In the genomic region with DNA sequence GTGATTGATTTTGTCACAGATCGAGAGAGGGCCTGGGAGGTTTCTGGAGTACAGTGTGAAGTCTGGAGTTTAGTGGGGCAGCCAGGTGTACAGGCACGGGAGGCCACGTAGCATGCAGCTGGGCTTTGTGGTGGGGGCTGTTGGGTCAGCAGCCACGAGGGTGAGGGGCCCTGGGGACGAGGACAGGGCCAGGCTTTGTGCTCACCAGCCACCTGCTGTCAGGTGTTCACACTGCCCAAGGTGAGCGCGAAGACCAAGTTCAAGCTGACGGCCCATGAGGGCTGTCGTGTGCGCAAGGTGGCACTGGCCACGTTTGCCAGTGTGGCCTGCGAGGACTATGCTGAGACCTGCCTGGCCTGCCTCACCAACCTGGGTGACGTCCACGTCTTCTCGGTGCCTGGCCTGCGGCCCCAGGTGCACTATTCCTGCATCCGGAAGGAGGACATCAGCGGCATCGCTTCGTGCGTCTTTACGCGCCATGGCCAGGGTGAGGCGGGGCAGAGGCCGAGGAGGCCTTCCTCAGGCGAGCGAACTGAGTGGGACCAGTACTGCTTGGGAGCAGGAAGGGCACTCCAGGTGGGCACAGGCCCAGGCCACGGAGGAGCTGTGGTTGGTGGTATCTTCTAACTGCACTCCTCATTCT, we compare ENCODE assay signal across 24 cellular contexts. TPM values are rescaled to one million over a fixed set of nuclear protein-coding genes. Genes with fewer than 3 reads are reported as not detected.
A peak's percentile ranks its signal among the peaks of the same experiment; 100 is the strongest.
DNase-seq lines count a peak whose midpoint lies in the region; ATAC-seq and TF ChIP-seq lines count a peak whose summit lies in the region.
"Had no signal": no experiment of that assay in that cellular context is flagged by ENCODE, and none has a peak within 500 bp of the region (broad histone marks: within the 10 kb centered on the region; RNA-seq: fewer than 3 reads in every experiment).

No MANE protein-coding gene starts in this region.

- H2AK5ac ChIP-seq in H9 (ENCODE audit: insufficient read length, low read length) (no peak overlapping the region), neuronal stem cell (ENCODE audit: low read depth, low read length) (no peak overlapping the region)

- H4K91ac ChIP-seq in H9 (ENCODE audit: insufficient read length, low read depth, low read length) (no peak overlapping the region), neuronal stem cell (ENCODE audit: low read depth, low read length, poor library complexity) (no peak overlapping the region)

- TF ChIP-seq CTCF in SK-N-SH (IDR thresholded peaks at IDR 0.05) (no peak), H9 (conservative IDR thresholded peaks at IDR 0.05) (peak; percentile 25; the same call in 1 of the 3 replicates), WTC11 (IDR thresholded peaks at IDR 0.05) (no peak), GM10248 (IDR thresholded peaks at IDR 0.05; ENCODE audit: control extremely low read depth, extremely low read depth, low read depth, missing control alignments) (no peak)

- H3K9me2 ChIP-seq in SK-N-SH = no peaks in the 10 kb centered on the region

- peaks cover 12 to 48% of the 10 kb centered on the region in 2 experiments for H3K36me3 ChIP-seq in SK-N-SH (replicated peaks in 1 of 2; ENCODE audit: control insufficient read depth in 1 of 2, insufficient read depth in 2 of 2, low read length in 1 of 2)
- peaks cover 81 to 92% of the 10 kb centered on the region in 2 donors for H3K36me3 ChIP-seq in neuronal stem cell (replicated peaks in 1 of 2; ENCODE audit: control insufficient read depth in 2 of 2, insufficient read depth in 2 of 2, low read length in 2 of 2)

- H3K4me3 ChIP-seq in SK-N-SH (ENCODE audit: low read depth in 2 of 2, low read length in 1 of 2) (no peak overlapping the region), neuronal stem cell (ENCODE audit: low read length in 2 of 2) (peak overlapping the region in 1 of 2 donors; percentile 52)
- H3K4me3 ChIP-seq: SJSA1 had no signal

- no peak overlapping the region for H3K4ac ChIP-seq in H9 (ENCODE audit: low read depth, low read length)
- no peak overlapping the region for H3K4ac ChIP-seq in neuronal stem cell (ENCODE audit: low read length)

- no peaks in the 10 kb centered on the region for H3K4me1 ChIP-seq in SK-N-SH (ENCODE audit: control insufficient read depth in 1 of 2, insufficient read depth in 2 of 2, low read depth in 1 of 2, low read length in 1 of 2)
- H3K4me1 ChIP-seq in H9 (ENCODE audit: insufficient read depth, low read length) = no peaks in the 10 kb centered on the region
- no peaks in the 10 kb centered on the region for H3K4me1 ChIP-seq in neuronal stem cell (ENCODE audit: control insufficient read depth in 2 of 2, insufficient read depth in 1 of 2, low read depth in 1 of 2, low read length in 2 of 2)

- H2BK5ac ChIP-seq in H9 (ENCODE audit: insufficient read length, low read length) (no peak overlapping the region), neuronal stem cell (ENCODE audit: low read length) (peak overlapping the region; percentile 24)

- H3K27ac Mint-ChIP-seq in H9 (peak overlapping the region in 1 of 3 experiments; percentile 44; a peak in 1 of 7 replicates), WTC11 (no peak overlapping the region)
- H3K27ac Mint-ChIP-seq: CD8-positive, alpha-beta T cell; IgD-negative memory B cell had no signal

- H2BK120ac ChIP-seq in H9 (ENCODE audit: low read depth, low read length, poor library complexity, severe bottlenecking) (no peak overlapping the region), neuronal stem cell (ENCODE audit: low read depth, low read length) (no peak overlapping the region)

- no peak for TF ChIP-seq RAD21 in SK-N-SH (IDR thresholded peaks at IDR 0.05; ENCODE audit: low read length)

- H3K79me1 ChIP-seq in H9 (ENCODE audit: insufficient read depth, low read depth, low read length, poor library complexity, severe bottlenecking) = no peaks in the 10 kb centered on the region
- peaks cover 14% of the 10 kb centered on the region for H3K79me1 ChIP-seq in neuronal stem cell (ENCODE audit: low read depth, low read length)

- H2AFZ ChIP-seq in SK-N-SH (ENCODE audit: low read depth) = no peak overlapping the region
- H2AFZ ChIP-seq in H9 (ENCODE audit: low read length) = no peak overlapping the region
- no peak overlapping the region for H2AFZ ChIP-seq in neuronal stem cell (ENCODE audit: low read length)

- H3F3A ChIP-seq in SK-N-SH (replicated peaks; ENCODE audit: insufficient read depth) = no peaks in the 10 kb centered on the region

- no peak overlapping the region for H3T11ph ChIP-seq in H9 (ENCODE audit: low read length)

- H3K27ac ChIP-seq in SK-N-SH (ENCODE audit: low read depth in 2 of 2, low read length in 1 of 2) (no peak overlapping the region), H9 (ENCODE audit: insufficient read length, low read depth, low read length) (no peak overlapping the region), neuronal stem cell (replicated peaks; ENCODE audit: low read length) (no peak overlapping the region)
- H3K27ac ChIP-seq: 22Rv1, HL-60, SJSA1 had no signal

- no peak overlapping the region for H3K4me2 ChIP-seq in SK-N-SH
- no peak overlapping the region for H3K4me2 ChIP-seq in H9 (ENCODE audit: insufficient read depth, insufficient read length, low read length)
- no peak overlapping the region for H3K4me2 ChIP-seq in neuronal stem cell (ENCODE audit: insufficient read depth, low read length, poor library complexity, severe bottlenecking)

- H2BK15ac ChIP-seq in H9 (ENCODE audit: low read depth, low read length) = no peak overlapping the region
- no peak overlapping the region for H2BK15ac ChIP-seq in neuronal stem cell (ENCODE audit: low read length)

- H3K27me3 Mint-ChIP-seq in H9 (ENCODE audit: low read depth) = no peaks in the 10 kb centered on the region
- no peaks in the 10 kb centered on the region for H3K27me3 Mint-ChIP-seq in WTC11 (ENCODE audit: low read depth)
- H3K27me3 Mint-ChIP-seq: IgD-negative memory B cell had no signal

- H3K79me2 ChIP-seq in SK-N-SH (ENCODE audit: insufficient read depth) (no peaks in the 10 kb centered on the region), H9 (ENCODE audit: insufficient read depth, low read length) (no peaks in the 10 kb centered on the region)

- no peak for TF ChIP-seq EP300 in SK-N-SH (IDR thresholded peaks at IDR 0.05; ENCODE audit: borderline replicate concordance in 1 of 2, low read depth in 1 of 2, low read length in 1 of 2)

- H3K27me3 ChIP-seq in SK-N-SH (ENCODE audit: insufficient read depth) (no peaks in the 10 kb centered on the region), H9 (ENCODE audit: insufficient read depth, low read length) (no peaks in the 10 kb centered on the region), neuronal stem cell (ENCODE audit: control insufficient read depth in 3 of 3, insufficient read depth in 3 of 3, low read depth in 1 of 3, low read length in 3 of 3) (no peaks in the 10 kb centered on the region)
- H3K27me3 ChIP-seq: SJSA1 had no signal

- ATAC-seq in SK-N-SH treated with all-trans-retinoic acid at 6 μM for 48 hours (peak; percentile 5; the same call in 1 of the 3 replicates), WTC11 (peak; percentile 49)
- no peak for ATAC-seq in activated CD4-positive, CD25-positive, alpha-beta regulatory T cell treated with anti-CD3 and anti-CD28 coated beads, Interleukin-2, amount 50 U/mL, for 24 hours
- ATAC-seq: CD8-positive, alpha-beta T cell; Right ventricle myocardium inferior had no signal

- DNase-seq in SK-N-SH (no peak), H9 (peak; percentile 65), WTC11 (ENCODE audit: low spot score) (peak; percentile 39), neuronal stem cell (ENCODE audit: low spot score) (no peak), GM10248 (ENCODE audit: extremely low spot score) (no peak), NCI-H774 (lab: John Stamatoyannopoulos, UW) (no peak)
- DNase-seq: AML-193; C1 segment of cervical spinal cord; CD8-positive, alpha-beta T cell; DMS153; Karpas-422; MV-4-11; NCI-H1694; NCI-H2081 treated with DMSO at 0.1 percent for 48 hours; NCI-H2171 treated with DMSO at 0.1 percent for 48 hours; NCI-H524 treated with DMSO at 0.1 percent for 48 hours; OCI-M1 had no signal

- no peak overlapping the region for H3K9ac ChIP-seq in SK-N-SH
- no peak overlapping the region for H3K9ac ChIP-seq in H9 (ENCODE audit: extremely low read depth, insufficient read length, low read length)
- H3K9ac ChIP-seq in neuronal stem cell (ENCODE audit: low read depth, low read length, poor library complexity) = no peak overlapping the region

- no peaks in the 10 kb centered on the region for H3K9me3 ChIP-seq in SK-N-SH
- no peaks in the 10 kb centered on the region for H3K9me3 ChIP-seq in H9 (ENCODE audit: control insufficient read depth, low read depth, low read length)
- H3K9me3 ChIP-seq in neuronal stem cell (replicated peaks in 1 of 2; ENCODE audit: control insufficient read depth in 2 of 2, insufficient read depth in 1 of 2, low read depth in 1 of 2, low read length in 2 of 2) = peaks cover 0 to 3% of the 10 kb centered on the region in 2 donors
- H3K9me3 ChIP-seq: SJSA1 had no signal

- peaks cover 0 to 8% of the 10 kb centered on the region in 2 experiments; a peak in 1 of 4 replicates for H3K4me1 Mint-ChIP-seq in H9
- peaks cover 8% of the 10 kb centered on the region for H3K4me1 Mint-ChIP-seq in WTC11
- H3K4me1 Mint-ChIP-seq: IgD-negative memory B cell had no signal

- no peak overlapping the region for H3K56ac ChIP-seq in H9 (ENCODE audit: insufficient read length, low read depth, low read length)

- H3K18ac ChIP-seq in H9 (ENCODE audit: insufficient read length, low read depth, low read length) (no peak overlapping the region), neuronal stem cell (ENCODE audit: low read length) (no peak overlapping the region)

- H2BK12ac ChIP-seq in H9 (ENCODE audit: insufficient read length, low read depth, low read length) (no peak overlapping the region), neuronal stem cell (ENCODE audit: low read length) (peak overlapping the region; percentile 84)

- H2BK20ac ChIP-seq in H9 (ENCODE audit: low read depth, low read length, poor library complexity, severe bottlenecking) = no peak overlapping the region

- no peaks in the 10 kb centered on the region for H4K20me1 ChIP-seq in SK-N-SH (ENCODE audit: insufficient read depth)
- H4K20me1 ChIP-seq in H9 (ENCODE audit: control insufficient read depth, insufficient read depth, insufficient read length) = peaks cover 3% of the 10 kb centered on the region

- H3K14ac ChIP-seq in H9 (ENCODE audit: insufficient read depth, low read length) (no peak overlapping the region), neuronal stem cell (ENCODE audit: low read length) (peak overlapping the region; percentile 82)

- POLR2A ChIA-PET in SK-N-SH (lab: Yijun Ruan, JAX) (no interaction called here), WTC11 (lab: Charles Lee) (interaction anchor here (0.9 kb wide), 1 partner anchor 12 kb away, joined by 3 read pairs; no protein-coding TSS in a partner anchor), GM10248 (lab: Yijun Ruan, JAX) (no interaction called here)

- H3K23ac ChIP-seq in H9 (ENCODE audit: insufficient read length, low read depth, low read length) (no peak overlapping the region), neuronal stem cell (ENCODE audit: low read depth, low read length, poor library complexity) (peak overlapping the region; percentile 73)

- CTCF ChIA-PET in SK-N-SH (lab: Yijun Ruan, JAX) = interaction anchor here (0.9 kb wide), 1 partner anchor 24 kb away, joined by 5 read pairs; no protein-coding TSS in a partner anchor
- CTCF ChIA-PET in WTC11 (lab: Charles Lee) = no interaction called here
- CTCF ChIA-PET in GM10248 (lab: Yijun Ruan, JAX) = no interaction called here

- no peak overlapping the region for H4K5ac ChIP-seq in H9 (ENCODE audit: insufficient read length, low read depth, low read length)

- no peaks in the 10 kb centered on the region for H3K23me2 ChIP-seq in H9 (ENCODE audit: insufficient read length, low read depth, low read length, poor library complexity, severe bottlenecking)

- no peak overlapping the region for H4K8ac ChIP-seq in H9 (replicated peaks; ENCODE audit: insufficient read length, low read depth, low read length)
- H4K8ac ChIP-seq in neuronal stem cell (ENCODE audit: low read depth, low read length) = no peak overlapping the region

- H3K4me3 Mint-ChIP-seq in H9 (no peak overlapping the region), WTC11 (no peak overlapping the region)
- H3K4me3 Mint-ChIP-seq: CD8-positive, alpha-beta T cell; IgD-negative memory B cell had no signal

- no peaks in the 10 kb centered on the region for H3K9me3 Mint-ChIP-seq in H9
- H3K9me3 Mint-ChIP-seq in WTC11 = no peaks in the 10 kb centered on the region
- H3K9me3 Mint-ChIP-seq: CD8-positive, alpha-beta T cell; IgD-negative memory B cell had no signal

- H3K36me3 Mint-ChIP-seq in H9 (ENCODE audit: insufficient read depth in 1 of 3, low read depth in 3 of 3) = peaks cover 20 to 77% (median 67%) of the 10 kb centered on the region in 3 experiments
- peaks cover 30% of the 10 kb centered on the region for H3K36me3 Mint-ChIP-seq in WTC11

- WGBS in SK-N-SH (ENCODE audit: low lambda C conversion rate) = 89% methylated on average over 27 of the region's 28 CpGs
- no CpG with 5 or more reads among the region's 28 CpGs for WGBS in H9 (ENCODE audit: extremely low coverage, insufficient read length, low lambda C conversion rate)
- no CpG with 5 or more reads among the region's 28 CpGs for WGBS in neuronal stem cell (ENCODE audit: extremely low coverage in 2 of 2, insufficient read length in 2 of 2, insufficient replicate concordance in 1 of 2), 2 donors

RNA-seq across cellular contexts. Expression of a gene that starts 15.9 kb away (rescaled TPM):
- 29.5 and 31.4 TPM in 2 replicates for polyA plus RNA-seq in SK-N-SH (2012; rRNA removed)
- 10.7 and 20.6 TPM in 2 replicates for polyA plus RNA-seq in SK-N-SH (2012; cell fraction: cytosol; rRNA removed)
- polyA plus RNA-seq in SK-N-SH (2012; cell fraction: nucleus; rRNA removed) = 45.7 and 48.1 TPM in 2 replicates
- total RNA-seq in H9 (2021) (65.0 and 66.2 TPM in 2 replicates), WTC11 (2021) (76.0 to 87.8 TPM (median 78.6 TPM) in 3 replicates)
- polyA plus RNA-seq in neuronal stem cell (2013, experiment 1 of 2) = 72.8 TPM
- polyA plus RNA-seq in neuronal stem cell (2013, experiment 2 of 2) = 73.5 TPM

RNA-seq across cellular contexts. Expression of a gene that starts 17.2 kb away (rescaled TPM):
- polyA plus RNA-seq in SK-N-SH (2012; rRNA removed) = 244 and 254 TPM in 2 replicates
- polyA plus RNA-seq in SK-N-SH (2012; cell fraction: cytosol; rRNA removed) = 83.4 and 117 TPM in 2 replicates
- polyA plus RNA-seq in SK-N-SH (2012; cell fraction: nucleus; rRNA removed) = 1,164 and 1,190 TPM in 2 replicates
- total RNA-seq in H9 (2021) (298 and 314 TPM in 2 replicates), WTC11 (2021) (298 to 313 TPM (median 309 TPM) in 3 replicates)
- 127 TPM for polyA plus RNA-seq in neuronal stem cell (2013, experiment 1 of 2)
- 124 TPM for polyA plus RNA-seq in neuronal stem cell (2013, experiment 2 of 2)

RNA-seq across cellular contexts. Expression of a gene that starts 19.1 kb away (rescaled TPM):
- 12.7 and 16.8 TPM in 2 replicates for polyA plus RNA-seq in SK-N-SH (2012; rRNA removed)
- polyA plus RNA-seq in SK-N-SH (2012; cell fraction: cytosol; rRNA removed) = 4.5 and 8.3 TPM in 2 replicates
- polyA plus RNA-seq in SK-N-SH (2012; cell fraction: nucleus; rRNA removed) = 34.8 and 53.1 TPM in 2 replicates
- total RNA-seq in H9 (2021) (10.2 and 10.3 TPM in 2 replicates), WTC11 (2021) (15.7 to 18.8 TPM (median 17.9 TPM) in 3 replicates)
- polyA plus RNA-seq in neuronal stem cell (2013, experiment 1 of 2) = 4.4 TPM
- 4.6 TPM for polyA plus RNA-seq in neuronal stem cell (2013, experiment 2 of 2)

RNA-seq across cellular contexts. Expression of a gene that starts 57.7 kb away (rescaled TPM):
- 41.0 and 42.9 TPM in 2 replicates for polyA plus RNA-seq in SK-N-SH (2012; rRNA removed)
- 32.7 and 42.2 TPM in 2 replicates for polyA plus RNA-seq in SK-N-SH (2012; cell fraction: cytosol; rRNA removed)
- 19.4 and 24.2 TPM in 2 replicates for polyA plus RNA-seq in SK-N-SH (2012; cell fraction: nucleus; rRNA removed)
- total RNA-seq in H9 (2021) = 89.8 and 92.5 TPM in 2 replicates
- total RNA-seq in WTC11 (2021) = 105 to 115 TPM (median 111 TPM) in 3 replicates
- 74.3 TPM for polyA plus RNA-seq in neuronal stem cell (2013, experiment 1 of 2)
- 79.4 TPM for polyA plus RNA-seq in neuronal stem cell (2013, experiment 2 of 2)

Comparison
In these comparisons a context has a peak if more than half of its experiments do, and no peak if none do; other contexts are left out.
1. ATAC-seq: peak in SK-N-SH treated with all-trans-retinoic acid at 6 μM for 48 hours (single experiment) and WTC11 (single experiment); none in activated CD4-positive, CD25-positive, alpha-beta regulatory T cell treated with anti-CD3 and anti-CD28 coated beads, Interleukin-2, amount 50 U/mL, for 24 hours (0 of 2).
2. DNase-seq: peak in H9 (single experiment) and WTC11 (single experiment); none in SK-N-SH (single experiment), neuronal stem cell (single experiment), GM10248 (single experiment) and NCI-H774 (single experiment).